Comparison of ENCODE assay signal across 1 cellular context in genomic region chr1:154440031-154440430, GRCh38.
TF ChIP-seq lines count a peak whose summit lies in the region.

No MANE protein-coding gene starts in this region.

TF ChIP-seq in HepG2, 621 proteins besides CTCF, POLR2A, EP300 and RAD21 (continued from another document):
- TF ChIP-seq, protein P1, sequence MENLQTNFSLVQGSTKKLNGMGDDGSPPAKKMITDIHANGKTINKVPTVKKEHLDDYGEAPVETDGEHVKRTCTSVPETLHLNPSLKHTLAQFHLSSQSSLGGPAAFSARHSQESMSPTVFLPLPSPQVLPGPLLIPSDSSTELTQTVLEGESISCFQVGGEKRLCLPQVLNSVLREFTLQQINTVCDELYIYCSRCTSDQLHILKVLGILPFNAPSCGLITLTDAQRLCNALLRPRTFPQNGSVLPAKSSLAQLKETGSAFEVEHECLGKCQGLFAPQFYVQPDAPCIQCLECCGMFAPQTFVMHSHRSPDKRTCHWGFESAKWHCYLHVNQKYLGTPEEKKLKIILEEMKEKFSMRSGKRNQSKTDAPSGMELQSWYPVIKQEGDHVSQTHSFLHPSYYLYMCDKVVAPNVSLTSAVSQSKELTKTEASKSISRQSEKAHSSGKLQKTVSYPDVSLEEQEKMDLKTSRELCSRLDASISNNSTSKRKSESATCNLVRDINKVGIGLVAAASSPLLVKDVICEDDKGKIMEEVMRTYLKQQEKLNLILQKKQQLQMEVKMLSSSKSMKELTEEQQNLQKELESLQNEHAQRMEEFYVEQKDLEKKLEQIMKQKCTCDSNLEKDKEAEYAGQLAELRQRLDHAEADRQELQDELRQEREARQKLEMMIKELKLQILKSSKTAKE (CRISPR knock-in tag; IDR thresholded peaks at IDR 0.05; ENCODE audit: borderline replicate concordance) = no peak
TF ChIP-seq in HepG2: peak in this region for 1.
